13 cellular contexts compared by ENCODE assay signal in genomic region chr18:23981369-23981768, GRCh38. TPM values are rescaled to one million over a fixed set of nuclear protein-coding genes. Genes with fewer than 3 reads are reported as not detected.
A peak's percentile ranks its signal among the peaks of the same experiment; 100 is the strongest.
DNase-seq lines count a peak whose midpoint lies in the region; ATAC-seq, FAIRE-seq and TF ChIP-seq lines count a peak whose summit lies in the region.
"Had no signal": no experiment of that assay in that cellular context is flagged by ENCODE, and none has a peak within 500 bp of the region (broad histone marks: within the 10 kb centered on the region; RNA-seq: fewer than 3 reads in every experiment).

No MANE protein-coding gene starts in this region.

- H3K27me3 ChIP-seq in HepG2 (ENCODE audit: control insufficient read depth in 1 of 2, insufficient read depth in 2 of 2, low read length in 2 of 2): peaks cover 0 to 7% of the 10 kb centered on the region in 2 experiments; a peak in 2 of 5 replicates
- H3K27me3 ChIP-seq in right lobe of liver: no peaks in the 10 kb centered on the region
- H3K27me3 ChIP-seq in transverse colon: no peaks in the 10 kb centered on the region
- no peaks in the 10 kb centered on the region for H3K27me3 ChIP-seq in right cardiac atrium (ENCODE audit: control insufficient read depth, insufficient read depth)
- H3K27me3 ChIP-seq in tibial artery: no peaks in the 10 kb centered on the region
- H3K27me3 ChIP-seq: cardiac muscle cell had no signal

- H2AFZ ChIP-seq in HepG2 (ENCODE audit: low read length): no peak overlapping the region

- 34% methylated on average over 3 of the region's 5 CpGs for WGBS in HepG2 (ENCODE audit: low lambda C conversion rate)
- whole genome bisulfite sequencing in right lobe of liver (ENCODE audit: insufficient coverage, low coverage, low lambda C conversion rate, missing lambda C conversion rate): 79% methylated on average over 2 of the region's 5 CpGs
- WGBS in transverse colon (ENCODE audit: low coverage in 1 of 2), 2 donors: 77% methylated on average over 5 of the region's 5 CpGs; no CpG with 5 or more reads in 1 of the 2 donors
- 60% methylated on average over 5 of the region's 5 CpGs for WGBS in right cardiac atrium

- no peaks in the 10 kb centered on the region for H3K79me2 ChIP-seq in HepG2 (ENCODE audit: insufficient read depth, low read length)

- intact Hi-C loops in HepG2 (cut with micrococcal nuclease; ENCODE audit: unreplicated experiment): no loop called here
- intact Hi-C loops in right lobe of liver (cut with DNase I): no loop called here
- intact Hi-C loops in transverse colon (cut with DNase I; ENCODE audit: low total_unique reads): no loop called here
- intact Hi-C loops in right cardiac atrium (cut with DNase I): no loop called here
- intact Hi-C loops in tibial artery (cut with DNase I; ENCODE audit: low total_unique reads): no loop called here

- no peak overlapping the region for H3K9ac ChIP-seq in HepG2 (ENCODE audit: insufficient read depth, low read depth, low read length)

- H3K4me3 ChIP-seq in HepG2 (replicated peaks in 1 of 3; ENCODE audit: insufficient read depth in 1 of 3, low read depth in 2 of 3, low read length in 3 of 3) (no peak overlapping the region), right lobe of liver (no peak overlapping the region), transverse colon (no peak overlapping the region), right cardiac atrium (ENCODE audit: low read length) (no peak overlapping the region), tibial artery (no peak overlapping the region)
- H3K4me3 ChIP-seq: cardiac muscle cell had no signal

- TF ChIP-seq EP300 in HepG2 (IDR thresholded peaks at IDR 0.05; ENCODE audit: low read depth in 2 of 2, low read length in 2 of 2) (no peak), HepG2 (CRISPR knock-in tag; IDR thresholded peaks at IDR 0.05; ENCODE audit: borderline replicate concordance) (no peak), transverse colon (IDR thresholded peaks at IDR 0.05; ENCODE audit: low read depth) (no peak)

- no peaks in the 10 kb centered on the region for H3K9me3 ChIP-seq in HepG2 (ENCODE audit: low read length)
- no peaks in the 10 kb centered on the region for H3K9me3 ChIP-seq in right lobe of liver
- peaks cover 0 to 2% of the 10 kb centered on the region in 2 donors for H3K9me3 ChIP-seq in transverse colon
- no peaks in the 10 kb centered on the region for H3K9me3 ChIP-seq in right cardiac atrium (ENCODE audit: control insufficient read depth, low read length)
- no peaks in the 10 kb centered on the region for H3K9me3 ChIP-seq in tibial artery

- ATAC-seq in HepG2 (peak; percentile 63), right lobe of liver (no peak), HG02981 (IDR thresholded peaks at IDR 0.05; ENCODE audit: unreplicated experiment) (peak; percentile 76), SK-N-SH treated with all-trans-retinoic acid at 6 μM for 48 hours (peak; percentile 46), right cardiac atrium (no peak)

- H3K4me2 ChIP-seq in HepG2 (ENCODE audit: low read depth, low read length): no peak overlapping the region

- POLR2A ChIA-PET in HepG2 (lab: Yijun Ruan, JAX): no interaction called here

- H3K36me3 ChIP-seq in HepG2 (replicated peaks in 1 of 2; ENCODE audit: control insufficient read depth in 1 of 2, insufficient read depth in 2 of 2, low read length in 2 of 2) (no peaks in the 10 kb centered on the region), right lobe of liver (no peaks in the 10 kb centered on the region), transverse colon (no peaks in the 10 kb centered on the region), tibial artery (no peaks in the 10 kb centered on the region)
- H3K36me3 ChIP-seq: cardiac muscle cell had no signal

- TF ChIP-seq POLR2A in HepG2 (IDR thresholded peaks at IDR 0.05; ENCODE audit: insufficient read depth in 1 of 2, low read depth in 2 of 2, low read length in 2 of 2) (no peak), right lobe of liver (IDR thresholded peaks at IDR 0.05) (no peak), transverse colon (IDR thresholded peaks at IDR 0.05) (no peak)

- no TSS peak for BruUV-seq in HepG2 (replicated peaks; lab: Mats Ljungman, UMichigan)

- in situ Hi-C loops in HepG2 (cut with HindIII; ENCODE audit: extremely low pct_ligation_motif_present, low pct_unique_long_range_greater_than_20kb) (no loop called here), transverse colon (cut with MboI; ENCODE audit: low pct_ligation_motif_present in 1 of 4, low pct_unique_long_range_greater_than_20kb in 1 of 4, low sequenced_read_pairs in 3 of 4) (no loop called here)

- H3K27ac ChIP-seq in HepG2 (ENCODE audit: extremely low read length, insufficient read depth, low read length): no peak overlapping the region
- H3K27ac ChIP-seq in right lobe of liver: no peak overlapping the region
- H3K27ac ChIP-seq in transverse colon: peak overlapping the region; percentile 41 to 71 (median 66)
- no peak overlapping the region for H3K27ac ChIP-seq in right cardiac atrium (ENCODE audit: low read length)
- no peak overlapping the region for H3K27ac ChIP-seq in tibial artery
- H3K27ac ChIP-seq: cardiac muscle cell had no signal

- no peak for TF ChIP-seq CTCF in HepG2 (CRISPR knock-in tag; IDR thresholded peaks at IDR 0.05)
- TF ChIP-seq CTCF in right lobe of liver (IDR thresholded peaks at IDR 0.05): no peak
- no peak for TF ChIP-seq CTCF in transverse colon (IDR thresholded peaks at IDR 0.05)
- no peak for TF ChIP-seq CTCF in tibial artery (IDR thresholded peaks at IDR 0.05)

- CTCF ChIA-PET in HepG2 (lab: Yijun Ruan, JAX; ENCODE audit: low intra/inter-chr PET ratio, low total read pairs): no interaction called here

- H3K4me1 ChIP-seq in HepG2 (ENCODE audit: insufficient read depth, low read length) (peaks cover 20% of the 10 kb centered on the region), right lobe of liver (peaks cover 0 to 4% (median 0%) of the 10 kb centered on the region in 4 donors), transverse colon (peaks cover 5 to 20% (median 10%) of the 10 kb centered on the region in 4 donors), right cardiac atrium (ENCODE audit: control insufficient read depth, insufficient read depth, low read length) (peaks cover 2% of the 10 kb centered on the region), tibial artery (peaks cover 0 to 17% (median 5%) of the 10 kb centered on the region in 4 donors)

- H4K20me1 ChIP-seq in HepG2 (ENCODE audit: insufficient read depth, low read length): no peaks in the 10 kb centered on the region

- no peak for FAIRE-seq in HepG2 (lab: Jason Lieb, UNC)

- no peak for TF ChIP-seq RAD21 in HepG2 (CRISPR knock-in tag; IDR thresholded peaks at IDR 0.05)

- no peak for DNase-seq in HepG2 (ENCODE audit: low spot score)
- DNase-seq in right lobe of liver: no peak
- no peak for DNase-seq in transverse colon
- DNase-seq in right cardiac atrium: no peak
- no peak for DNase-seq in activated naive CD4-positive, alpha-beta T cell (lab: John Stamatoyannopoulos, UW)
- no peak for DNase-seq in tibial artery
- DNase-seq: activated CD4-positive, alpha-beta T cell treated with anti-CD3 and anti-CD28 coated beads for 4 hours; H9; hippocampal formation; NCI-H2081 treated with DMSO at 0.1 percent for 48 hours had no signal

TF ChIP-seq in HepG2, 621 proteins besides CTCF, POLR2A, EP300 and RAD21:
- TF ChIP-seq RNF2 (conservative IDR thresholded peaks at IDR 0.05; ENCODE audit: low read depth) (no peak), SP140L (CRISPR knock-in tag; IDR thresholded peaks at IDR 0.05; ENCODE audit: borderline replicate concordance) (no peak)

TF ChIP-seq in SK-N-SH treated with all-trans-retinoic acid at 6 μM for 48 hours, 23 proteins besides CTCF, POLR2A, EP300 and RAD21 (continues in another document):
- TF ChIP-seq CSDC2 (CRISPR knock-in tag; IDR thresholded peaks at IDR 0.05) (no peak), ZNF565 (CRISPR knock-in tag; conservative IDR thresholded peaks at IDR 0.05; ENCODE audit: low read depth) (no peak)

RNA-seq across cellular contexts. Expression of gene TTC39C, which starts 33.2 kb away (rescaled TPM):
- total RNA-seq in HepG2 (2016; rRNA removed; fragmentation: Illumina TruSeq; extraction: Trizol) (25.9 and 28.1 TPM in 2 replicates), right lobe of liver (100 to 1,000 TPM in 2 of 6 experiments, 10 to 100 TPM in 4; 61.9 to 167 (median 84.4) TPM), transverse colon (10 to 100 TPM in 1 of 4 donors, 1 to 10 TPM in 3; 4.8 to 18.4 (median 7.4) TPM), right cardiac atrium (10 to 100 TPM in 1 of 4 donors, 1 to 10 TPM in 3; 4.1 to 11.0 (median 6.0) TPM)
- 52.8 and 57.1 TPM in 2 replicates for total RNA-seq in HepG2 (2016; cell fraction: cytosol; rRNA removed; fragmentation: Illumina TruSeq; extraction: Trizol; ENCODE audit: low read depth)
- 23.2 and 24.1 TPM in 2 replicates for total RNA-seq in HepG2 (2016; cell fraction: insoluble cytoplasmic fraction; rRNA removed; fragmentation: Illumina TruSeq; extraction: Trizol)
- 53.3 and 53.4 TPM in 2 replicates for total RNA-seq in HepG2 (2016; cell fraction: membrane; rRNA removed; fragmentation: Illumina TruSeq; extraction: Trizol)
- 21.2 and 27.7 TPM in 2 replicates for total RNA-seq in HepG2 (2016; cell fraction: nucleus; rRNA removed; fragmentation: Illumina TruSeq; extraction: Trizol)
- polyA plus RNA-seq in HepG2 (2011; rRNA removed) (14.9 and 19.1 TPM in 2 replicates), right cardiac atrium (2.8 TPM)
- polyA plus RNA-seq in HepG2 (2011; cell fraction: cytosol; rRNA removed): 8.9 and 10.8 TPM in 2 replicates
- polyA plus RNA-seq in HepG2 (2011; cell fraction: nucleus; rRNA removed): 17.1 and 18.8 TPM in 2 replicates
- polyA plus RNA-seq in HepG2 (2012): 9.2 and 12.3 TPM in 2 replicates
- polyA plus RNA-seq in HepG2 (2016; cell fraction: cytosol; fragmentation: Illumina TruSeq; extraction: Trizol; ENCODE audit: low read depth): 50.0 and 57.9 TPM in 2 replicates
- 23.4 and 24.5 TPM in 2 replicates for polyA plus RNA-seq in HepG2 (2016; cell fraction: insoluble cytoplasmic fraction; fragmentation: Illumina TruSeq; extraction: Trizol; ENCODE audit: low read depth)
- 47.4 and 56.0 TPM in 2 replicates for polyA plus RNA-seq in HepG2 (2016; cell fraction: membrane; fragmentation: Illumina TruSeq; extraction: Trizol; ENCODE audit: low read depth)
- 25.5 and 26.3 TPM in 2 replicates for polyA plus RNA-seq in HepG2 (2016; cell fraction: nucleus; fragmentation: Illumina TruSeq; extraction: Trizol; ENCODE audit: insufficient read depth, low read depth)
- 10.1 and 38.1 TPM in 2 replicates for polyA minus RNA-seq in HepG2 (2011; rRNA and poly(A)+ RNA removed; ENCODE audit: low replicate concordance)
- 14.6 and 16.9 TPM in 2 replicates for polyA minus RNA-seq in HepG2 (2011; cell fraction: cytosol; rRNA and poly(A)+ RNA removed)
- polyA minus RNA-seq in HepG2 (2011; cell fraction: nucleus; rRNA and poly(A)+ RNA removed): 31.3 and 32.3 TPM in 2 replicates

Comparison
In these comparisons a context has a peak if more than half of its experiments do, and no peak if none do; other contexts are left out.
1. ATAC-seq: peak in HepG2 (single experiment), HG02981 (single experiment) and SK-N-SH treated with all-trans-retinoic acid at 6 μM for 48 hours (single experiment); none in right lobe of liver (0 of 4) and right cardiac atrium (0 of 2).
2. H3K27ac ChIP-seq: peak in transverse colon (4 of 4); none in HepG2 (single experiment), right lobe of liver (0 of 3), right cardiac atrium (single experiment) and tibial artery (0 of 2).